In genomic region chr2:46915281-46915810, GRCh38 we compare ENCODE assay signal across 7 cellular contexts. TPM values are rescaled to one million over a fixed set of nuclear protein-coding genes. Genes with fewer than 3 reads are reported as not detected.
DNase-seq lines count a peak whose midpoint lies in the region; ATAC-seq and TF ChIP-seq lines count a peak whose summit lies in the region.

Gene MCFD2 (minus strand): TSS chr2:46915806. CDS start chr2:46909171, 6,635 bp downstream.

- H3K4me1 Mint-ChIP-seq in T-helper 1 cell treated with Interleukin-12 subunit alpha and Interleukin-12 subunit beta and Interleukin-4 antibody, amounts not matched to agents 30 μg/mL and 1 μg/mL, for 36 hours (ENCODE audit: low read depth) = peaks cover 30% of the 10 kb centered on the region

- no peak for DNase-seq in epithelial cell of prostate (ENCODE audit: low read depth, low spot score)
- peak; percentile 57 for DNase-seq in myocyte (ENCODE audit: low read depth)
- no peak for DNase-seq in vagina (ENCODE audit: extremely low spot score in 2 of 2)
- no peak for DNase-seq in NAMALWA (ENCODE audit: low spot score)

- H3K36me3 Mint-ChIP-seq in T-helper 1 cell treated with Interleukin-12 subunit alpha and Interleukin-12 subunit beta and Interleukin-4 antibody, amounts not matched to agents 30 μg/mL and 1 μg/mL, for 36 hours (ENCODE audit: low read depth) = peaks cover 10% of the 10 kb centered on the region

- H3K4me3 Mint-ChIP-seq in T-helper 1 cell treated with Interleukin-12 subunit alpha and Interleukin-12 subunit beta and Interleukin-4 antibody, amounts not matched to agents 30 μg/mL and 1 μg/mL, for 36 hours = peak within 1 kb of the TSS; percentile 96

- H3K27me3 Mint-ChIP-seq in T-helper 1 cell treated with Interleukin-12 subunit alpha and Interleukin-12 subunit beta and Interleukin-4 antibody, amounts not matched to agents 30 μg/mL and 1 μg/mL, for 36 hours (ENCODE audit: low read depth) = peaks cover 4% of the 10 kb centered on the region

- TF ChIP-seq CTCF in vagina (IDR thresholded peaks at IDR 0.05) = no peak

- ATAC-seq in GM18868 (IDR thresholded peaks at IDR 0.05; ENCODE audit: unreplicated experiment) = peak; percentile 10
- ATAC-seq in HG02970 (IDR thresholded peaks at IDR 0.05; ENCODE audit: low FRiP score, unreplicated experiment) = peak; percentile 24

- peak within 1 kb of the TSS; percentile 83 for H3K27ac Mint-ChIP-seq in T-helper 1 cell treated with Interleukin-12 subunit alpha and Interleukin-12 subunit beta and Interleukin-4 antibody, amounts not matched to agents 30 μg/mL and 1 μg/mL, for 36 hours

- H3K4me1 ChIP-seq in vagina = peaks cover 36% of the 10 kb centered on the region

- H3K9me3 ChIP-seq in vagina = no peaks in the 10 kb centered on the region

- no peaks in the 10 kb centered on the region for H3K9me3 Mint-ChIP-seq in T-helper 1 cell treated with Interleukin-12 subunit alpha and Interleukin-12 subunit beta and Interleukin-4 antibody, amounts not matched to agents 30 μg/mL and 1 μg/mL, for 36 hours

- H3K36me3 ChIP-seq in vagina = no peaks in the 10 kb centered on the region

- H3K27ac ChIP-seq in epithelial cell of prostate = peak within 1 kb of the TSS; percentile 80
- H3K27ac ChIP-seq in vagina = peak within 1 kb of the TSS; percentile 94

- H3K4me3 ChIP-seq in vagina = peak within 1 kb of the TSS; percentile 85 to 100

- no peak for TF ChIP-seq POLR2A in vagina (IDR thresholded peaks at IDR 0.05)

- no peaks in the 10 kb centered on the region for H3K27me3 ChIP-seq in vagina

- intact Hi-C loops in vagina (cut with DNase I) = loop anchor here (10.0 kb wide), 1 partner anchor 409 kb away; no protein-coding TSS in a partner anchor

RNA-seq across cellular contexts. Expression of gene MCFD2, which starts in this region (rescaled TPM):
- 51.8 and 66.7 TPM in 2 replicates for total RNA-seq in myocyte
- 63.8 TPM for polyA plus RNA-seq in myocyte (2012)
- 89.4 TPM for total RNA-seq in vagina
